Comparison of ENCODE assay signal across 1 cellular context in genomic region chr17:48101012-48101720, GRCh38.
TF ChIP-seq lines count a peak whose summit lies in the region.

CBX1 (minus strand) TSS chr17:48101478; CDS start chr17:48077004, 24,474 bp downstream.

TF ChIP-seq in SK-N-SH treated with all-trans-retinoic acid at 6 μM for 48 hours, 23 proteins besides CTCF, POLR2A, EP300 and RAD21 (continued from another document):
- TF ChIP-seq CSRNP3 (CRISPR knock-in tag; IDR thresholded peaks at IDR 0.05) = no peak
TF ChIP-seq in SK-N-SH treated with all-trans-retinoic acid at 6 μM for 48 hours: peak in this region for 6.
